Comparison of ENCODE assay signal across 22 cellular contexts in genomic region chr5:24135536-24135935, GRCh38.
"Had no signal": no experiment of that assay in that cellular context is flagged by ENCODE, and none has a peak within 500 bp of the region (broad histone marks: within the 10 kb centered on the region; RNA-seq: fewer than 3 reads in every experiment).

No MANE protein-coding gene starts in this region.

- H3K27me3 ChIP-seq: hepatocyte, right atrium auricular region, sigmoid colon, stomach, thyroid gland, upper lobe of left lung, uterus had no signal

- H3K36me3 ChIP-seq: right atrium auricular region, sigmoid colon, stomach, thyroid gland, upper lobe of left lung, uterus had no signal

- H3K27ac ChIP-seq: hepatocyte, right atrium auricular region, sigmoid colon, skin epidermis, stomach, thyroid gland, upper lobe of left lung, uterus had no signal

- H2AFZ ChIP-seq: hepatocyte had no signal

- H3K4me1 Mint-ChIP-seq: mesothelial cell of epicardium, natural killer cell, neural crest cell had no signal

- H3K27ac Mint-ChIP-seq: dendritic cell treated with granulocyte-macrophage colony-stimulating factor and Interleukin-4, amounts not matched to agents 40 ng/mL and 50 ng/mL, for 4 days; effector memory CD8-positive, alpha-beta T cell; natural killer cell had no signal

- H3K79me2 ChIP-seq: hepatocyte had no signal

- H3K4me2 ChIP-seq: hepatocyte had no signal

- H3K27me3 Mint-ChIP-seq: dendritic cell treated with granulocyte-macrophage colony-stimulating factor and Interleukin-4, amounts not matched to agents 40 ng/mL and 50 ng/mL, for 4 days; effector memory CD8-positive, alpha-beta T cell had no signal

- H3K4me3 Mint-ChIP-seq: dendritic cell treated with granulocyte-macrophage colony-stimulating factor and Interleukin-4, amounts not matched to agents 40 ng/mL and 50 ng/mL, for 4 days; effector memory CD8-positive, alpha-beta T cell; mesothelial cell of epicardium; natural killer cell; neural crest cell had no signal

- ATAC-seq: effector memory CD8-positive, alpha-beta T cell; left lobe of liver; natural killer cell had no signal

- H3K9me3 ChIP-seq: right atrium auricular region, sigmoid colon, stomach, thyroid gland, upper lobe of left lung, uterus had no signal

- H3K9me3 Mint-ChIP-seq: dendritic cell treated with granulocyte-macrophage colony-stimulating factor and Interleukin-4, amounts not matched to agents 40 ng/mL and 50 ng/mL, for 4 days; mesothelial cell of epicardium; neural crest cell had no signal

- H3K4me3 ChIP-seq: hepatocyte, right atrium auricular region, sigmoid colon, skin epidermis, stomach, thyroid gland, upper lobe of left lung, uterus had no signal

- DNase-seq: effector memory CD8-positive, alpha-beta T cell; erythroblast; foreskin melanocyte; head of caudate nucleus; kidney; natural killer cell; posterior cingulate gyrus; sigmoid colon; stimulated activated CD4-positive, alpha-beta T cell treated with anti-CD3 and anti-CD28 coated beads, Interleukin-2, amount 100 ng/mL, for 24 hours; stimulated activated CD4-positive, alpha-beta T cell treated with anti-CD3 and anti-CD28 coated beads, Interleukin-4, amount 100 ng/mL, for 4 hours; stimulated activated naive CD4-positive, alpha-beta T cell; stomach; thyroid gland; upper lobe of left lung; uterus had no signal

- H3K4me1 ChIP-seq: right atrium auricular region, sigmoid colon, stomach, thyroid gland, upper lobe of left lung, uterus had no signal

- H3K36me3 Mint-ChIP-seq: mesothelial cell of epicardium had no signal
